ENCODE assay signal across 8 cellular contexts in the genomic region with DNA sequence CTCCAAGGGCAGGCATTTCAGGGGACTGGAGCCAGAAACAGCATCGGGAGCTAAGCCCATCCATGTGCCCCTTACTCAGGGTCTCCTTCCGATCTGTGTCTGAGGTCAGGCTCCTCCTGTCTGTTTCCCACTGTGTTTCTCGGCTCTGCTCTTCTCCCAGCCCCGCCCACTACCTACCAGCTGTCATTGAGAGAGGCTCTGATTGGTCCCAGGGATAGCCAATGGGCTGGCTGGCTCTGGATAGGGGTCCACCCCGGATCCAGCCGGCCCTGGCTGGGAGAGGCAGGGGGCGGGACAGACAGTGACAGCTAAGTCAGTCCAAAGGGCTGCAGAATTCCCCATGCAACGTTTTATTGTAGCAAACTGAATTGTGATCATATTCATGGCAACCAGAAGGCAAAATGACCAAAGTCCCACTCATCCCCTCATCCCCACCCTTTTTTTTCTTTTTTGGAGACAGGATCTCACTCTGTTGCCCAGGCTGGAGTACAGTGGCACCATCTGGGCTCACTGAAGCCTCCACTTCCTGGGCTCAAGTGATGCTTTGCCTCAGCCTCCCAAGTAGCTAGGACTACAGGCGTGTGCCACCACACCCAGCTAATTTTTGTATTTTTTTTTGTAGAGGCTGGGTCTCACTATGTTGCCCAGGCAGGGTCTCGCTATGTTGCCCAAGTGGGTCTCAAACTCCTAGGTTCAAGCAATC.
A peak's percentile ranks its signal among the peaks of the same experiment; 100 is the strongest.
DNase-seq lines count a peak whose midpoint lies in the region; ATAC-seq and TF ChIP-seq lines count a peak whose summit lies in the region.

No MANE protein-coding gene starts in this region.

- no peak for TF ChIP-seq CTCF in GM20000 (IDR thresholded peaks at IDR 0.05; ENCODE audit: extremely low read depth, missing control alignments)

- no peak overlapping the region for H3K27ac Mint-ChIP-seq in naive thymus-derived CD8-positive, alpha-beta T cell

- H3K4me3 Mint-ChIP-seq in naive thymus-derived CD8-positive, alpha-beta T cell = no peak overlapping the region

- H3K9me3 Mint-ChIP-seq in naive thymus-derived CD8-positive, alpha-beta T cell = no peaks in the 10 kb centered on the region

- no peak for ATAC-seq in naive thymus-derived CD8-positive, alpha-beta T cell
- no peak for ATAC-seq in GM18868 (IDR thresholded peaks at IDR 0.05; ENCODE audit: unreplicated experiment)

- POLR2A ChIA-PET in naive thymus-derived CD8-positive, alpha-beta T cell (lab: Charles Lee) = no interaction called here

- no peaks in the 10 kb centered on the region for H3K27me3 Mint-ChIP-seq in naive thymus-derived CD8-positive, alpha-beta T cell

- peaks cover 0 to 3% (median 0%) of the 10 kb centered on the region in 3 donors for H3K36me3 Mint-ChIP-seq in naive thymus-derived CD8-positive, alpha-beta T cell

- H3K4me1 Mint-ChIP-seq in naive thymus-derived CD8-positive, alpha-beta T cell = no peaks in the 10 kb centered on the region

- peak; percentile 89 for DNase-seq in AG20443 (ENCODE audit: low spot score)
- peak; percentile 91 for DNase-seq in NAMALWA (ENCODE audit: low spot score)
- peak in 53 of 56 donors; percentile 22 to 90 (median 76) for DNase-seq in amygdala (lab: John Stamatoyannopoulos, UW)
- DNase-seq in iPS-NIHi7 (ENCODE audit: extremely low spot score) = peak; percentile 100
- DNase-seq in ureter (ENCODE audit: low spot score) = peak; percentile 58
- DNase-seq in naive thymus-derived CD8-positive, alpha-beta T cell = no peak
- no peak for DNase-seq in GM20000 (ENCODE audit: low spot score)

Comparison
In these comparisons a context has a peak if more than half of its experiments do, and no peak if none do; other contexts are left out.
1. DNase-seq: peak in AG20443 (single experiment), NAMALWA (single experiment), amygdala (53 of 56), iPS-NIHi7 (single experiment) and ureter (single experiment); none in naive thymus-derived CD8-positive, alpha-beta T cell (0 of 10) and GM20000 (single experiment).